24 cellular contexts compared by ENCODE assay signal in the genomic region with DNA sequence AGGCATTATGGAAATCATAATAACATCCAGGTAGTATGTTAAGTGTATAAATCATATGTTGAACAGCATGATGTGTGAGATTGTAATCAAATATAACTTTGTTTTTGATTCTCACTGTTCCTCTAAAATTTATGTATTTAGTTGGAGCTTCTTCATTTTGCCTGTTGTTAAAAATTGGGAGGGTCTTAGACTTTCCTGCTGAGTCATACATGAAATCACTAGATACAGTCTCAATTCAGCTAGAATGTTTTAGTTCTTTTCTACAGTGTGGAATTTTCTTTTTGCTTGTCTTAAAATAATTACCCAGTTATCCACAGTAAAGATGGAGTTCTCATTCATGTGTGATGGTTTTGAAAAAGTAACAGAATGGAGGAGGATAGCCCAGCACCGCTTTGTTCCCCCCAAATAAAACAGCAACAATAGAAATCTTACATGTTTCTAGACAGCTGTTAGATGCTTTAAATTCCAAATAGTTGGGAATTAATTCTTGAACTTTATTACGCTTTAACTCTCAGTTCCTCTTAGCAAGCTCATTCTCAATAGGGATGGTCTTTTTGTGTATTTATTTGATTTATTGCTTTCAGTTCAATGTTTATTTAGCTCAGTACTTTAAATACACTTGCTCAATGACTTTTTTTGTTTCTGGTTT.
DNase-seq lines count a peak whose midpoint lies in the region; ATAC-seq, FAIRE-seq and TF ChIP-seq lines count a peak whose summit lies in the region.
"Had no signal": no experiment of that assay in that cellular context is flagged by ENCODE, and none has a peak within 500 bp of the region (broad histone marks: within the 10 kb centered on the region; RNA-seq: fewer than 3 reads in every experiment).

No MANE protein-coding gene starts in this region.

- no peak overlapping the region for H3K9ac ChIP-seq in adipocyte (ENCODE audit: low read length)

- intact Hi-C loops in pancreas (cut with DNase I) = no loop called here
- intact Hi-C loops in uterus (cut with DNase I; ENCODE audit: low total_unique reads) = no loop called here

- peak; percentile 53 for FAIRE-seq in pancreas (lab: Jason Lieb, UNC)
- FAIRE-seq: bronchial epithelial cell had no signal

- peaks cover 7% of the 10 kb centered on the region; the same call in 1 of the 2 replicates for H3K36me3 ChIP-seq in HAP-1 (replicated peaks)
- H3K36me3 ChIP-seq in adipocyte (ENCODE audit: control insufficient read depth, insufficient read depth, low read length, severe bottlenecking) = peaks cover 15% of the 10 kb centered on the region
- peaks cover 0 to 6% (median 0%) of the 10 kb centered on the region in 3 donors for H3K36me3 ChIP-seq in pancreas
- H3K36me3 ChIP-seq in uterus = no peaks in the 10 kb centered on the region
- H3K36me3 ChIP-seq: gastrocnemius medialis had no signal

- 52 to 83% methylated on average over 2 of the region's 2 CpGs for WGBS in pancreas, 2 donors

- no peak overlapping the region for H3K27ac ChIP-seq in pancreas
- H3K27ac ChIP-seq in uterus = peak overlapping the region in 1 of 2 donors; percentile 47
- H3K27ac ChIP-seq: epithelial cell of prostate, gastrocnemius medialis, upper lobe of left lung had no signal

- DNase-seq in HAP-1 (ENCODE audit: low spot score in 2 of 2) (peak; percentile 11 to 71), adipocyte (ENCODE audit: low read depth) (peak; percentile 20), fibroblast of the aortic adventitia (ENCODE audit: low read depth) (peak; percentile 5), pancreas (no peak), hypothalamus (lab: John Stamatoyannopoulos, UW) (no peak), uterus (no peak), RKO (ENCODE audit: low spot score) (no peak), NCI-H524 (lab: John Stamatoyannopoulos, UW) (no peak)
- DNase-seq: activated CD4-positive, alpha-beta memory T cell treated with anti-CD3 and anti-CD28 coated beads for 36 hours; activated CD4-positive, CD25-positive, alpha-beta regulatory T cell; activated effector memory CD4-positive, alpha-beta T cell treated with anti-CD3 and anti-CD28 coated beads, Interleukin-2, amount 50 U/mL, for 16 hours; activated T-cell treated with anti-CD3 and anti-CD28 coated beads for 4 hours; gastrocnemius medialis; H7; MG63; natural killer cell; NCI-H146; NCI-H2171; NCI-H526; posterior cingulate gyrus; SW 1271; upper lobe of left lung had no signal

- ATAC-seq in pancreas = no peak
- ATAC-seq: gastrocnemius medialis, natural killer cell had no signal

- H3K4me1 ChIP-seq in HAP-1 (peaks cover 21% of the 10 kb centered on the region), adipocyte (ENCODE audit: control insufficient read depth, insufficient read depth, low read length) (no peaks in the 10 kb centered on the region), pancreas (no peaks in the 10 kb centered on the region), uterus (no peaks in the 10 kb centered on the region)
- H3K4me1 ChIP-seq: gastrocnemius medialis, upper lobe of left lung had no signal

- H3K27me3 ChIP-seq in HAP-1 (ENCODE audit: low read depth) (no peaks in the 10 kb centered on the region), adipocyte (replicated peaks; ENCODE audit: control insufficient read depth, insufficient read depth, low read length) (no peaks in the 10 kb centered on the region), pancreas (no peaks in the 10 kb centered on the region), uterus (no peaks in the 10 kb centered on the region)
- H3K27me3 ChIP-seq: gastrocnemius medialis, MG63, upper lobe of left lung had no signal

- in situ Hi-C loops in HAP-1 (cut with MboI; ENCODE audit: low sequenced_read_pairs) = no loop called here

- no peaks in the 10 kb centered on the region for H3K9me3 ChIP-seq in HAP-1
- no peaks in the 10 kb centered on the region for H3K9me3 ChIP-seq in adipocyte (ENCODE audit: control insufficient read depth, low read length)
- H3K9me3 ChIP-seq in pancreas = no peaks in the 10 kb centered on the region
- no peaks in the 10 kb centered on the region for H3K9me3 ChIP-seq in uterus
- H3K9me3 ChIP-seq: gastrocnemius medialis, MG63, upper lobe of left lung had no signal

- no peak for TF ChIP-seq CTCF in fibroblast of the aortic adventitia (IDR thresholded peaks at IDR 0.05; ENCODE audit: insufficient read depth, low read length)
- no peak for TF ChIP-seq CTCF in pancreas (IDR thresholded peaks at IDR 0.05)
- TF ChIP-seq CTCF in uterus (IDR thresholded peaks at IDR 0.05) = no peak

- TF ChIP-seq POLR2A in uterus (IDR thresholded peaks at IDR 0.05) = no peak

- no peak overlapping the region for H3K4me3 ChIP-seq in HAP-1
- H3K4me3 ChIP-seq in adipocyte (ENCODE audit: low read length) = no peak overlapping the region
- H3K4me3 ChIP-seq in fibroblast of the aortic adventitia (ENCODE audit: low read depth, low read length) = no peak overlapping the region
- H3K4me3 ChIP-seq in pancreas = no peak overlapping the region
- no peak overlapping the region for H3K4me3 ChIP-seq in uterus
- H3K4me3 ChIP-seq: gastrocnemius medialis, MG63, upper lobe of left lung had no signal

Comparison
In these comparisons a context has a peak if more than half of its experiments do, and no peak if none do; other contexts are left out.
1. DNase-seq: peak in HAP-1 (2 of 2), adipocyte (single experiment) and fibroblast of the aortic adventitia (single experiment); none in pancreas (0 of 6), hypothalamus (0 of 51), uterus (0 of 2), RKO (single experiment) and NCI-H524 (0 of 2).